In the genomic region with DNA sequence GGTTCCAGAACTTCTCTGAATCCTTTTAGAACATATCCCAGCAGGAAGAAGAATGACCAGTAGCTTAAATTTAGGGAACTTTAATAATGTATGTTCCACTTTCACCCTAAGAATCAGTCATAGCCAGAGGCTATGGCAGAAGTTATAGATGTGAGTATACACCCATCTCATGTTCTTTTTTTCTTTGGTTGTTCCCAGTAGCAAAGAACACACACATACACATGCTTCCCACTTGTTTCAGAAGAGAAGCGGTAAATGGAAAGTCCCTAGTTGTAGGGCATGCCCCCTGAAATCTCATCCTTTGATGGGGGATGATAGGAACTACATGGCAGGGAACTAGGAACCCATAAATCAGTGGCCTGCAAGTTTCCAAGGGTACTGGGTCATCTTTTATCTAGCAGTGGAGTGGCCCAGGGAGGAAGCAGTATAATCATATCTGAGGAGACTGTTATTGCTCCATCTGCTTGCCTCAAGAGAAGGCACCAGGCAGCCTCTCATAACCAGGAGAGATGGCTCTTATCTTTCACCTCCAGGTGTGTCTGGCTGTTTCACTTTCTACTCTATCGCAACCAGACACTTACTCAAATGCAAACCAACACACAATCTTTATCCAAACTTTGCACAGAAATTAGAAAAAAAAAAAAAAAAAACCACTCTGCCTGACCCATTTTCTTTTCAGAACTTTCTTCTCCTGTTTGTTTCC, we compare ENCODE assay signal across 13 cellular contexts.
DNase-seq lines count a peak whose midpoint lies in the region; ATAC-seq and TF ChIP-seq lines count a peak whose summit lies in the region.
"Had no signal": no experiment of that assay in that cellular context is flagged by ENCODE, and none has a peak within 500 bp of the region (broad histone marks: within the 10 kb centered on the region; RNA-seq: fewer than 3 reads in every experiment).

No MANE protein-coding gene starts in this region.

- H3K27ac ChIP-seq in neuronal stem cell (replicated peaks; ENCODE audit: low read length): no peak overlapping the region
- H3K27ac ChIP-seq: BLaER1 treated with 17β-estradiol and CSF1 and Interleukin-3, amounts not matched to agents 10 nM and 100 nM; left ventricle myocardium inferior had no signal

- H4K91ac ChIP-seq in neuronal stem cell (ENCODE audit: low read depth, low read length, poor library complexity): no peak overlapping the region

- no peak overlapping the region for H2BK12ac ChIP-seq in neuronal stem cell (ENCODE audit: low read length)

- H2BK15ac ChIP-seq in neuronal stem cell (ENCODE audit: low read length): no peak overlapping the region

- TF ChIP-seq POLR2A in lower leg skin (IDR thresholded peaks at IDR 0.05): no peak

- H2BK120ac ChIP-seq in neuronal stem cell (ENCODE audit: low read depth, low read length): no peak overlapping the region

- intact Hi-C loops in lower leg skin (cut with DNase I; ENCODE audit: low total_unique reads): no loop called here

- WGBS in neuronal stem cell (ENCODE audit: extremely low coverage in 2 of 2, insufficient read length in 2 of 2, insufficient replicate concordance in 1 of 2), 2 donors: no CpG with 5 or more reads among the region's 2 CpGs
- WGBS in lower leg skin, 2 donors: 83 to 89% methylated on average over 2 of the region's 2 CpGs

- H2AFZ ChIP-seq in neuronal stem cell (ENCODE audit: low read length): no peak overlapping the region

- no peak overlapping the region for H4K8ac ChIP-seq in neuronal stem cell (ENCODE audit: low read depth, low read length)

- no peak overlapping the region for H2AK5ac ChIP-seq in neuronal stem cell (ENCODE audit: low read depth, low read length)

- no peak for TF ChIP-seq CTCF in lower leg skin (IDR thresholded peaks at IDR 0.05)

- peak; percentile 95 for ATAC-seq in GM18519 (IDR thresholded peaks at IDR 0.05; ENCODE audit: low FRiP score, unreplicated experiment)
- ATAC-seq in GM21381 (IDR thresholded peaks at IDR 0.05; ENCODE audit: unreplicated experiment): peak; percentile 82
- ATAC-seq in HG03025 (IDR thresholded peaks at IDR 0.05; ENCODE audit: low FRiP score, unreplicated experiment): peak; percentile 94

- H3K9me3 ChIP-seq in neuronal stem cell (replicated peaks in 1 of 2; ENCODE audit: control insufficient read depth in 2 of 2, insufficient read depth in 1 of 2, low read depth in 1 of 2, low read length in 2 of 2): no peaks in the 10 kb centered on the region
- H3K9me3 ChIP-seq: BLaER1 treated with 17β-estradiol and CSF1 and Interleukin-3, amounts not matched to agents 10 nM and 100 nM; left ventricle myocardium inferior had no signal

- H2BK5ac ChIP-seq in neuronal stem cell (ENCODE audit: low read length): no peak overlapping the region

- H3K4me1 ChIP-seq in neuronal stem cell (ENCODE audit: control insufficient read depth in 2 of 2, insufficient read depth in 1 of 2, low read depth in 1 of 2, low read length in 2 of 2): peaks cover 1 to 11% of the 10 kb centered on the region in 2 donors
- H3K4me1 ChIP-seq: BLaER1 treated with 17β-estradiol and CSF1 and Interleukin-3, amounts not matched to agents 10 nM and 100 nM; left ventricle myocardium inferior had no signal

- H3K4me3 ChIP-seq in neuronal stem cell (ENCODE audit: low read length in 2 of 2): no peak overlapping the region
- H3K4me3 ChIP-seq in lower leg skin (ENCODE audit: low read depth, poor library complexity, severe bottlenecking): no peak overlapping the region
- H3K4me3 ChIP-seq: BLaER1 treated with 17β-estradiol and CSF1 and Interleukin-3, amounts not matched to agents 10 nM and 100 nM; left ventricle myocardium inferior had no signal

- H3K9ac ChIP-seq in neuronal stem cell (ENCODE audit: low read depth, low read length, poor library complexity): no peak overlapping the region
- H3K9ac ChIP-seq: BLaER1 treated with 17β-estradiol and CSF1 and Interleukin-3, amounts not matched to agents 10 nM and 100 nM had no signal

- no peak overlapping the region for H3K14ac ChIP-seq in neuronal stem cell (ENCODE audit: low read length)

- DNase-seq in OCI-M1 (lab: John Stamatoyannopoulos, UW) (peak; percentile 72), neuronal stem cell (ENCODE audit: low spot score) (no peak), amniotic stem cell (lab: John Stamatoyannopoulos, UW) (no peak), lower leg skin (ENCODE audit: low spot score in 2 of 2) (no peak)
- no peak for DNase-seq in activated CD4-positive, alpha-beta T cell treated with anti-CD3 and anti-CD28 coated beads, Interleukin-2, amount 50 U/mL, for 1 hour
- DNase-seq: activated CD4-positive, CD25-positive, alpha-beta regulatory T cell; activated gamma-delta T cell; left ventricle myocardium inferior; NCI-H1930 had no signal

- H3K27me3 ChIP-seq in neuronal stem cell (ENCODE audit: control insufficient read depth in 3 of 3, insufficient read depth in 3 of 3, low read depth in 1 of 3, low read length in 3 of 3): no peaks in the 10 kb centered on the region
- H3K27me3 ChIP-seq: BLaER1 treated with 17β-estradiol and CSF1 and Interleukin-3, amounts not matched to agents 10 nM and 100 nM had no signal

- no peak overlapping the region for H3K4me2 ChIP-seq in neuronal stem cell (ENCODE audit: insufficient read depth, low read length, poor library complexity, severe bottlenecking)
- H3K4me2 ChIP-seq: BLaER1 treated with 17β-estradiol and CSF1 and Interleukin-3, amounts not matched to agents 10 nM and 100 nM had no signal

- H3K4ac ChIP-seq in neuronal stem cell (ENCODE audit: low read length): no peak overlapping the region

- no peak overlapping the region for H3K18ac ChIP-seq in neuronal stem cell (ENCODE audit: low read length)

- H3K36me3 ChIP-seq in neuronal stem cell (replicated peaks in 1 of 2; ENCODE audit: control insufficient read depth in 2 of 2, insufficient read depth in 2 of 2, low read length in 2 of 2): no peaks in the 10 kb centered on the region
- H3K36me3 ChIP-seq: BLaER1 treated with 17β-estradiol and CSF1 and Interleukin-3, amounts not matched to agents 10 nM and 100 nM; left ventricle myocardium inferior had no signal

- no peaks in the 10 kb centered on the region for H3K79me1 ChIP-seq in neuronal stem cell (ENCODE audit: low read depth, low read length)

- H3K23ac ChIP-seq in neuronal stem cell (ENCODE audit: low read depth, low read length, poor library complexity): no peak overlapping the region
